17 cellular contexts compared by ENCODE assay signal in genomic region chr17:72646176-72646575, GRCh38.
"Had no signal": no experiment of that assay in that cellular context is flagged by ENCODE, and none has a peak within 500 bp of the region (broad histone marks: within the 10 kb centered on the region; RNA-seq: fewer than 3 reads in every experiment).

No MANE protein-coding gene starts in this region.

- FAIRE-seq: colon, kidney had no signal

- DNase-seq: cerebellar nuclear complex; effector memory CD8-positive, alpha-beta T cell; gastrocnemius medialis; immature natural killer cell; kidney; mucosa of descending colon; naive thymus-derived CD8-positive, alpha-beta T cell; psoas muscle; retina; sigmoid colon; stimulated activated naive CD4-positive, alpha-beta T cell treated with Interleukin-2 at 50 U/mL for 16 hours had no signal

- H3K36me3 ChIP-seq: gastrocnemius medialis, sigmoid colon had no signal

- H3K4me1 ChIP-seq: esophagus muscularis mucosa, gastrocnemius medialis, psoas muscle, sigmoid colon had no signal

- H3K27me3 ChIP-seq: gastrocnemius medialis had no signal

- ATAC-seq: effector memory CD8-positive, alpha-beta T cell; gastrocnemius medialis; left colon; mucosa of descending colon; naive thymus-derived CD8-positive, alpha-beta T cell; psoas muscle had no signal

- H3K4me3 ChIP-seq: esophagus muscularis mucosa, gastrocnemius medialis, mucosa of descending colon, psoas muscle, sigmoid colon, skin epidermis had no signal

- H3K9me3 ChIP-seq: esophagus muscularis mucosa, gastrocnemius medialis, mucosa of descending colon, neutrophil, psoas muscle, sigmoid colon had no signal

- H3K27ac ChIP-seq: epithelial cell of prostate, esophagus muscularis mucosa, gastrocnemius medialis, neutrophil, psoas muscle, sigmoid colon, skin epidermis had no signal
